In the genomic region with DNA sequence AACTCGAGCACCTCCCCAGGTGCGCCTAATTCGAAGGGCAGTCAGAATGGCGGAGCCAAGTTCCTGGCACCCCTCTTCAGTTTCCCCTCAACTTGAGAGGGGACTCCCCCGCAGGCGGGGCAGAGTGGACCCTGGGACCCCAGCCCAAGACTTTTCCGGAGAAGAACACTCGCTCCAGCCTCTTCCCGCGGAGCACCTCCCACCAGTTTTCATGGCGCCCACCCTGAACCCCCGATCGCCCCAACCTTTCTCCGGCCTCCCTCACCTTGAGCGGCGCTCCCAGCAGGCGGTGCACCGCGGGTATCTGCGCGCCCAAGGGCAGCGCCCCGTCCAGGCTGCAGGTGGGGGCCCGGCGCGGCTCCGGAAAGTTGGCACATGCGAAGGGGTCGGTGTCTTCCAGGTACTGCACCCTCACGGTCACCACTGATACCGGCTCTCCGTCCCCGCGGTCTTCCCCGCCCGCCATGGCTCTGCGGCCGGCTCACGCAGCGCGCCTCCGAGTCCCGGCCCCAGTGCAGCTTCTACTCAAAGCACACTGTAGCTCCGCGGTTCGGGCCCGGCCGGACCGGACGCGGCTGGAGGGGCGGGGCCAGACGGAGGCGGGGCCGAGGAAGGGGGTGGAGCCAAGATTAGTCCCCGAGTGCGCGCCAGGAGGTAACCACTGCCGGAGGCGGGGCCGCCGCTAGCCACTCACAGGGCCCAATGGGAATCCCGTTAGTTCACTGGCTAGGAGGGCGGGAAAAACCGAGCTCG, we compare ENCODE assay signal across 8 cellular contexts. TPM values are rescaled to one million over a fixed set of nuclear protein-coding genes. Genes with fewer than 3 reads are reported as not detected.
A peak's percentile ranks its signal among the peaks of the same experiment; 100 is the strongest.
DNase-seq lines count a peak whose midpoint lies in the region; ATAC-seq, FAIRE-seq and TF ChIP-seq lines count a peak whose summit lies in the region.

TSS of gene FHOD1 (minus strand) at position 537 of the 753 bp plus-strand sequence. CDS start at position 466, 71 bp downstream.

- H3K36me3 Mint-ChIP-seq in astrocyte (ENCODE audit: low read depth, unreplicated experiment) = no peaks in the 10 kb centered on the region

- H3K4me3 ChIP-seq in astrocyte (ENCODE audit: insufficient read depth, low read depth, low read length) = peak within 1 kb of the TSS; percentile 74
- peak within 1 kb of the TSS; percentile 58 for H3K4me3 ChIP-seq in right cardiac atrium (ENCODE audit: low read length)
- H3K4me3 ChIP-seq in rectal smooth muscle tissue (ENCODE audit: low read length) = peak within 1 kb of the TSS; percentile 85
- H3K4me3 ChIP-seq in vagina = peak within 1 kb of the TSS; percentile 92 to 93

- peak within 1 kb of the TSS; percentile 89 for H3K4me3 Mint-ChIP-seq in astrocyte (ENCODE audit: unreplicated experiment)

- H3K4me1 Mint-ChIP-seq in astrocyte (ENCODE audit: low read depth, unreplicated experiment) = peaks cover 30% of the 10 kb centered on the region

- peak within 1 kb of the TSS; percentile 72 for H3K27ac ChIP-seq in astrocyte (ENCODE audit: low read depth, low read length)
- peak within 1 kb of the TSS; percentile 93 for H3K27ac ChIP-seq in right cardiac atrium (ENCODE audit: low read length)
- H3K27ac ChIP-seq in rectal smooth muscle tissue (ENCODE audit: low read depth, low read length) = peak within 1 kb of the TSS; percentile 57
- H3K27ac ChIP-seq in vagina = peak within 1 kb of the TSS; percentile 85

- FAIRE-seq in astrocyte (lab: Jason Lieb, UNC) = no peak

- H2AFZ ChIP-seq in astrocyte (ENCODE audit: low read depth, low read length) = peak within 1 kb of the TSS; percentile 77

- peaks cover 53% of the 10 kb centered on the region for H3K4me1 ChIP-seq in astrocyte (ENCODE audit: insufficient read depth, low read length)
- H3K4me1 ChIP-seq in right cardiac atrium (ENCODE audit: control insufficient read depth, insufficient read depth, low read length) = peaks cover 21% of the 10 kb centered on the region
- peaks cover 9% of the 10 kb centered on the region for H3K4me1 ChIP-seq in rectal smooth muscle tissue (ENCODE audit: control insufficient read depth, insufficient read depth, low read length)
- H3K4me1 ChIP-seq in vagina = peaks cover 59% of the 10 kb centered on the region

- no peaks in the 10 kb centered on the region for H3K9me3 Mint-ChIP-seq in astrocyte (ENCODE audit: unreplicated experiment)

- H3K27me3 ChIP-seq in astrocyte (ENCODE audit: insufficient read depth, low read length) (no peaks in the 10 kb centered on the region), right cardiac atrium (ENCODE audit: control insufficient read depth, insufficient read depth) (no peaks in the 10 kb centered on the region), rectal smooth muscle tissue (ENCODE audit: control insufficient read depth, insufficient read depth, low read length) (peaks cover 14% of the 10 kb centered on the region), vagina (no peaks in the 10 kb centered on the region)

- ATAC-seq in GM18511 (IDR thresholded peaks at IDR 0.05; ENCODE audit: unreplicated experiment) (peak; percentile 56), HG03025 (IDR thresholded peaks at IDR 0.05; ENCODE audit: low FRiP score, unreplicated experiment) (peak; percentile 43), right cardiac atrium (peak; percentile 87 to 89)

- H3K36me3 ChIP-seq in astrocyte (ENCODE audit: insufficient read depth, low read length) = no peaks in the 10 kb centered on the region
- no peaks in the 10 kb centered on the region for H3K36me3 ChIP-seq in rectal smooth muscle tissue (ENCODE audit: control insufficient read depth, insufficient read depth, low read length)
- no peaks in the 10 kb centered on the region for H3K36me3 ChIP-seq in vagina

- H4K20me1 ChIP-seq in astrocyte (ENCODE audit: insufficient read depth, low read length) = no peaks in the 10 kb centered on the region

- H3K9ac ChIP-seq in astrocyte (ENCODE audit: low read length) = peak within 1 kb of the TSS; percentile 82
- peak within 1 kb of the TSS; percentile 73 for H3K9ac ChIP-seq in rectal smooth muscle tissue (ENCODE audit: low read length)

- no peaks in the 10 kb centered on the region for H3K9me3 ChIP-seq in astrocyte (ENCODE audit: insufficient read depth, low read depth, low read length)
- H3K9me3 ChIP-seq in right cardiac atrium (ENCODE audit: control insufficient read depth, low read length) = no peaks in the 10 kb centered on the region
- H3K9me3 ChIP-seq in vagina = no peaks in the 10 kb centered on the region

- peak in 1 of 2 donors; percentile 35 for TF ChIP-seq POLR2A in vagina (IDR thresholded peaks at IDR 0.05)

- H3K27ac Mint-ChIP-seq in astrocyte (ENCODE audit: unreplicated experiment) = peak within 1 kb of the TSS; percentile 64

- TF ChIP-seq CTCF in astrocyte (IDR thresholded peaks at IDR 0.05; ENCODE audit: insufficient read depth, low read depth, low read length) (no peak), vagina (IDR thresholded peaks at IDR 0.05) (no peak)

- peak within 1 kb of the TSS; percentile 95 for H3K4me2 ChIP-seq in astrocyte (ENCODE audit: low read length)

- WGBS in right cardiac atrium = under 1% methylated on average over 66 of the region's 66 CpGs

- peaks cover 38% of the 10 kb centered on the region for H3K79me2 ChIP-seq in astrocyte (ENCODE audit: insufficient read depth, low read length)

- DNase-seq in NCI-H2081 (lab: John Stamatoyannopoulos, UW) = peak; percentile 76 to 78
- DNase-seq in T-helper 9 cell = peak; percentile 95
- DNase-seq in astrocyte (ENCODE audit: low read depth) = peak; percentile 81
- DNase-seq in right cardiac atrium = peak; percentile 98 to 100 (median 99)
- peak in 1 of 2 donors; percentile 97 for DNase-seq in vagina (ENCODE audit: extremely low spot score in 2 of 2)

- intact Hi-C loops in right cardiac atrium (cut with DNase I) (no loop called here), vagina (cut with DNase I) (no loop called here)

- peaks cover 14% of the 10 kb centered on the region for H3K27me3 Mint-ChIP-seq in astrocyte (ENCODE audit: low read depth, unreplicated experiment)

RNA-seq across cellular contexts. Expression of gene FHOD1, which starts in this region (rescaled TPM):
- total RNA-seq in astrocyte (38.1 and 40.5 TPM in 2 replicates), right cardiac atrium (10 to 100 TPM; 16.9 to 32.1 (median 19.4) TPM), vagina (17.2 TPM)
- polyA plus RNA-seq in right cardiac atrium = 20.5 TPM
